ENCODE assay signal across 7 cellular contexts in the genomic region with DNA sequence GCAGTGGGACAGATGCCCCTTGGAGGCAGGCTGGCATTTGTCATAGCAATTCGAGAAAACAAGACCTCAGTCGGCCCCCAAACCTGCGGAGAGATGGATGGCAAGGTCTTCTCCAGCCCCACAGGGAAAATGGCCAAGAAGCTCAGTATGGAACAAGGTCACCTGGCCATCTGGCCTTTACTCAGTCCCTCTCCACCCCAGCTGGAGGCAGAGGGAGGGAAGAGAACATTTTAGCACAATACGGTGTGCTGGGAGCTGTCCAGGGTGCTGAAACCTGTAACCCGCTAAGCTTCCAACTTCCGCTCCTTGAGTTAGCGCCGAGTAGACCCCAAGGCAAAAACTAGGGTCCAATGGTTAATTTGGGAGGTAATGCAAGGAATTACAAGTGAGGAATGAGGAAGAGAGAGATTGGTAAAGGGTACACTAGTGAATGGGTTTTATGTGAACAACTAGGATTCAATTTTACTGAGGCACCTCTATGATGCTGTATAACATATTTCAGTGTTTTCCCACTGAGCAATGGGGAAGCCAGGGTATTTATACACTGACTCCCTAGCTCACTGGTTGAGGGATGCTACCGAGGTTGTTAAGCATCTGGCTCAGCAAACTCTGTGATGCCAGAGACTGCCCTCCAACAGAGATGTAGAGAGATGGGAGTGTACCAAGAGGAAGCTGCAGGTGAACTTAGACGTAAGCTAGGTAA.
A peak's percentile ranks its signal among the peaks of the same experiment; 100 is the strongest.
DNase-seq lines count a peak whose midpoint lies in the region; ATAC-seq and TF ChIP-seq lines count a peak whose summit lies in the region.

No MANE protein-coding gene starts in this region.

- H3K9me3 ChIP-seq in body of pancreas, result no peaks in the 10 kb centered on the region
- no peaks in the 10 kb centered on the region for H3K9me3 ChIP-seq in neural cell (ENCODE audit: low read length)
- H3K9me3 ChIP-seq in suprapubic skin, result peaks cover 4% of the 10 kb centered on the region

- peaks cover 17 to 27% of the 10 kb centered on the region in 2 donors for H3K27me3 Mint-ChIP-seq in T-cell
- H3K27me3 Mint-ChIP-seq in chondrocyte (ENCODE audit: low read depth), result no peaks in the 10 kb centered on the region

- 25 to 33% methylated on average over 8 to 10 of the region's 10 CpGs for WGBS in body of pancreas, 2 donors
- 42% methylated on average over 10 of the region's 10 CpGs for WGBS in suprapubic skin

- H3K27me3 ChIP-seq in body of pancreas (no peaks in the 10 kb centered on the region), neural cell (ENCODE audit: insufficient read depth, low read depth, low read length) (no peaks in the 10 kb centered on the region), suprapubic skin (peaks cover 5% of the 10 kb centered on the region)

- H3K4me1 ChIP-seq in body of pancreas (no peaks in the 10 kb centered on the region), suprapubic skin (no peaks in the 10 kb centered on the region)

- no peaks in the 10 kb centered on the region for H3K36me3 ChIP-seq in body of pancreas (replicated peaks in 1 of 2; ENCODE audit: insufficient read depth in 1 of 2, low read depth in 2 of 2)
- H3K36me3 ChIP-seq in neural cell (ENCODE audit: insufficient read depth, low read length), result no peaks in the 10 kb centered on the region
- no peaks in the 10 kb centered on the region for H3K36me3 ChIP-seq in suprapubic skin

- H3K9me3 Mint-ChIP-seq in T-cell, result peaks cover 0 to 13% (median 11%) of the 10 kb centered on the region in 3 donors
- peaks cover 5% of the 10 kb centered on the region for H3K9me3 Mint-ChIP-seq in chondrocyte (ENCODE audit: low read depth)

- CTCF ChIA-PET in T-cell (lab: Charles Lee), result interaction anchor here in 1 of 2 donors (0.6 kb wide), 1 partner anchor 81 kb away, joined by 3 read pairs; no protein-coding TSS in a partner anchor

- no peak for TF ChIP-seq POLR2A in body of pancreas (IDR thresholded peaks at IDR 0.05)
- TF ChIP-seq POLR2A in suprapubic skin (IDR thresholded peaks at IDR 0.05), result no peak

- H3K9me2 ChIP-seq in neural cell (ENCODE audit: insufficient read depth, low read length), result no peaks in the 10 kb centered on the region

- H3K27ac ChIP-seq in body of pancreas (no peak overlapping the region), neural cell (ENCODE audit: low read length) (no peak overlapping the region), suprapubic skin (no peak overlapping the region)

- TF ChIP-seq CTCF in HFF-Myc (IDR thresholded peaks at IDR 0.05; ENCODE audit: low read depth, low read length, missing control alignments), result no peak
- TF ChIP-seq CTCF in body of pancreas (IDR thresholded peaks at IDR 0.05), result no peak
- TF ChIP-seq CTCF in neural cell (IDR thresholded peaks at IDR 0.05; ENCODE audit: poor library complexity, severe bottlenecking), result no peak
- no peak for TF ChIP-seq CTCF in suprapubic skin (IDR thresholded peaks at IDR 0.05)
- no peak for TF ChIP-seq CTCF in chondrocyte (IDR thresholded peaks at IDR 0.05)

- POLR2A ChIA-PET in T-cell (lab: Charles Lee), result no interaction called here

- H3K9ac ChIP-seq in neural cell (ENCODE audit: low read length), result no peak overlapping the region

- H3K27ac Mint-ChIP-seq in T-cell (no peak overlapping the region), chondrocyte (ENCODE audit: unreplicated experiment) (no peak overlapping the region)

- H2AFZ ChIP-seq in neural cell (ENCODE audit: low read depth, low read length), result no peak overlapping the region

- TF ChIP-seq EP300 in neural cell (conservative IDR thresholded peaks at IDR 0.05; ENCODE audit: poor library complexity, severe bottlenecking) (no peak), suprapubic skin (IDR thresholded peaks at IDR 0.05) (no peak)

- H4K20me1 ChIP-seq in neural cell (ENCODE audit: insufficient read depth), result no peaks in the 10 kb centered on the region

- ATAC-seq in T-cell (replicated peaks in 1 of 4) (no peak), body of pancreas (no peak), GM19351 (IDR thresholded peaks at IDR 0.05; ENCODE audit: unreplicated experiment) (no peak)

- H3K36me3 Mint-ChIP-seq in T-cell, result no peaks in the 10 kb centered on the region
- H3K36me3 Mint-ChIP-seq in chondrocyte (ENCODE audit: low read depth), result no peaks in the 10 kb centered on the region

- H3K4me1 Mint-ChIP-seq in T-cell (no peaks in the 10 kb centered on the region), chondrocyte (ENCODE audit: low read depth) (no peaks in the 10 kb centered on the region)

- DNase-seq in HFF-Myc (ENCODE audit: extremely low read depth, low read depth) (peak; percentile 35), T-cell (peak in 28 of 34 experiments; percentile 2 to 39 (median 27)), body of pancreas (peak; percentile 8 to 38 (median 21)), suprapubic skin (ENCODE audit: low spot score in 2 of 2) (no peak), chondrocyte (ENCODE audit: low spot score) (no peak)

- H3K79me2 ChIP-seq in neural cell (replicated peaks; ENCODE audit: insufficient read depth, low read length), result no peaks in the 10 kb centered on the region

- H3K4me2 ChIP-seq in neural cell (ENCODE audit: low read length), result no peak overlapping the region

- H3K4me3 Mint-ChIP-seq in T-cell (no peak overlapping the region), chondrocyte (ENCODE audit: unreplicated experiment) (no peak overlapping the region)

- no peaks in the 10 kb centered on the region for H3F3A ChIP-seq in neural cell (ENCODE audit: insufficient read depth, low read length, poor library complexity, severe bottlenecking)

- intact Hi-C loops in body of pancreas (cut with DNase I), result no loop called here

- no peak for TF ChIP-seq RAD21 in neural cell (conservative IDR thresholded peaks at IDR 0.05)

- H3K4me3 ChIP-seq in HFF-Myc (replicated peaks; ENCODE audit: low read depth, low read length) (no peak overlapping the region), body of pancreas (no peak overlapping the region), neural cell (ENCODE audit: low read length) (no peak overlapping the region), suprapubic skin (no peak overlapping the region)

TF ChIP-seq in neural cell, 6 proteins besides CTCF, POLR2A, EP300 and RAD21:
- TF ChIP-seq POLR2AphosphoS5 (IDR thresholded peaks at IDR 0.05), result no peak
- peak; percentile 71 for TF ChIP-seq REST (IDR thresholded peaks at IDR 0.05; ENCODE audit: borderline replicate concordance)

Comparison
In these comparisons a context has a peak if more than half of its experiments do, and no peak if none do; other contexts are left out.
1. DNase-seq: peak in HFF-Myc (single experiment), T-cell (28 of 34) and body of pancreas (4 of 4); none in suprapubic skin (0 of 2) and chondrocyte (single experiment).